ENCODE assay signal across 13 cellular contexts in genomic region chr17:64004903-64005733, GRCh38. TPM values are rescaled to one million over a fixed set of nuclear protein-coding genes. Genes with fewer than 3 reads are reported as not detected.
A peak's percentile ranks its signal among the peaks of the same experiment; 100 is the strongest.
DNase-seq lines count a peak whose midpoint lies in the region; ATAC-seq, FAIRE-seq and TF ChIP-seq lines count a peak whose summit lies in the region.
"Had no signal": no experiment of that assay in that cellular context is flagged by ENCODE, and none has a peak within 500 bp of the region (broad histone marks: within the 10 kb centered on the region; RNA-seq: fewer than 3 reads in every experiment).

No MANE protein-coding gene starts in this region.

- H3K27me3 ChIP-seq in left ventricle myocardium inferior (ENCODE audit: low read depth) (no peaks in the 10 kb centered on the region), mucosa of stomach (ENCODE audit: control insufficient read depth, insufficient read depth, low read length) (peaks cover 3% of the 10 kb centered on the region), aorta (ENCODE audit: control insufficient read depth in 1 of 2, insufficient read depth in 2 of 2, low read length in 1 of 2) (no peaks in the 10 kb centered on the region)

- 83 to 86% methylated on average over 19 of the region's 19 CpGs for WGBS in aorta, 2 donors

- H3K27ac ChIP-seq in left ventricle myocardium inferior (replicated peaks), result peak overlapping the region; percentile 89
- no peak overlapping the region for H3K27ac ChIP-seq in aorta (ENCODE audit: low read depth in 1 of 2, low read length in 2 of 2)
- H3K27ac ChIP-seq: GM23248 had no signal

- no peak for TF ChIP-seq CTCF in left ventricle myocardium inferior (IDR thresholded peaks at IDR 0.05; ENCODE audit: borderline replicate concordance)
- TF ChIP-seq CTCF in chondrocyte (IDR thresholded peaks at IDR 0.05), result no peak

- H3K9me3 ChIP-seq in left ventricle myocardium inferior (replicated peaks), result no peaks in the 10 kb centered on the region
- H3K9me3 ChIP-seq in mucosa of stomach (ENCODE audit: control insufficient read depth, low read length), result no peaks in the 10 kb centered on the region
- no peaks in the 10 kb centered on the region for H3K9me3 ChIP-seq in aorta (ENCODE audit: control insufficient read depth, low read length)

- H3K4me1 Mint-ChIP-seq in activated T-helper 17 cell treated with anti-CD3 and anti-CD28 coated beads, Interleukin-2, amount 50 U/mL, for 72 hours, result peaks cover 18% of the 10 kb centered on the region
- peaks cover 9% of the 10 kb centered on the region for H3K4me1 Mint-ChIP-seq in chondrocyte (ENCODE audit: low read depth)

- H3K36me3 Mint-ChIP-seq in activated T-helper 17 cell treated with anti-CD3 and anti-CD28 coated beads, Interleukin-2, amount 50 U/mL, for 72 hours (ENCODE audit: low read depth), result peaks cover 52% of the 10 kb centered on the region
- H3K36me3 Mint-ChIP-seq in chondrocyte (ENCODE audit: low read depth), result no peaks in the 10 kb centered on the region
- H3K36me3 Mint-ChIP-seq: IgD-negative memory B cell had no signal

- no peak for FAIRE-seq in HTR-8/SVneo (lab: Jason Lieb, UNC)

- peak overlapping the region; percentile 53 for H3K9ac ChIP-seq in mucosa of stomach (ENCODE audit: low read length)
- H3K9ac ChIP-seq: GM23248 had no signal

- H3K4me1 ChIP-seq in left ventricle myocardium inferior (peaks cover 76% of the 10 kb centered on the region), mucosa of stomach (ENCODE audit: control insufficient read depth, insufficient read depth, low read length) (peaks cover 76% of the 10 kb centered on the region), aorta (ENCODE audit: control insufficient read depth in 1 of 2, insufficient read depth in 2 of 2, low read length in 2 of 2) (no peaks in the 10 kb centered on the region)

- H3K27me3 Mint-ChIP-seq in activated T-helper 17 cell treated with anti-CD3 and anti-CD28 coated beads, Interleukin-2, amount 50 U/mL, for 72 hours, result no peaks in the 10 kb centered on the region
- peaks cover 2% of the 10 kb centered on the region for H3K27me3 Mint-ChIP-seq in chondrocyte (ENCODE audit: low read depth)
- H3K27me3 Mint-ChIP-seq: IgD-negative memory B cell, memory B cell had no signal

- H3K36me3 ChIP-seq in left ventricle myocardium inferior (no peaks in the 10 kb centered on the region), mucosa of stomach (ENCODE audit: control insufficient read depth, insufficient read depth, low read length) (no peaks in the 10 kb centered on the region), aorta (ENCODE audit: control insufficient read depth in 1 of 2, insufficient read depth in 2 of 2, low read length in 1 of 2) (no peaks in the 10 kb centered on the region)

- no peak overlapping the region for H3K4me3 Mint-ChIP-seq in activated T-helper 17 cell treated with anti-CD3 and anti-CD28 coated beads, Interleukin-2, amount 50 U/mL, for 72 hours
- H3K4me3 Mint-ChIP-seq in chondrocyte (ENCODE audit: unreplicated experiment), result no peak overlapping the region
- H3K4me3 Mint-ChIP-seq: IgD-negative memory B cell, memory B cell had no signal

- ATAC-seq in left cardiac atrium (no peak), aorta (ENCODE audit: low FRiP score) (no peak), HG02870 (IDR thresholded peaks at IDR 0.05; ENCODE audit: unreplicated experiment) (no peak)
- ATAC-seq in activated T-helper 17 cell treated with anti-CD3 and anti-CD28 coated beads, Interleukin-2, amount 50 U/mL, for 72 hours (replicated peaks), result no peak

- DNase-seq in left ventricle myocardium inferior (no peak), left cardiac atrium (no peak), aorta (peak; percentile 42 to 61), HTR-8/SVneo (ENCODE audit: insufficient read length, low spot score) (no peak), chondrocyte (ENCODE audit: low spot score) (no peak)
- DNase-seq: NCI-H187 had no signal

- H3K4me3 ChIP-seq in left ventricle myocardium inferior, result peak overlapping the region; percentile 62
- H3K4me3 ChIP-seq in mucosa of stomach (ENCODE audit: low read length), result no peak overlapping the region
- no peak overlapping the region for H3K4me3 ChIP-seq in aorta (ENCODE audit: low read length in 2 of 2)
- H3K4me3 ChIP-seq: GM23248 had no signal

- peak overlapping the region; percentile 57 for H3K27ac Mint-ChIP-seq in activated T-helper 17 cell treated with anti-CD3 and anti-CD28 coated beads, Interleukin-2, amount 50 U/mL, for 72 hours
- no peak overlapping the region for H3K27ac Mint-ChIP-seq in chondrocyte (ENCODE audit: unreplicated experiment)
- H3K27ac Mint-ChIP-seq: activated T-helper 2 cell treated with anti-CD3 and anti-CD28 coated beads, Interferon-gamma antibody, Interleukin-2, Interleukin-4, amounts not matched to agents 10 μg/mL and 5 μg/mL and 100 μg/mL, durations not matched to agents 14 hours and 24 hours and 36 hours; memory B cell had no signal

- intact Hi-C loops in left ventricle myocardium inferior (cut with micrococcal nuclease) (no loop called here), left cardiac atrium (cut with DNase I) (no loop called here), aorta (cut with DNase I) (no loop called here)

- no peaks in the 10 kb centered on the region for H3K9me3 Mint-ChIP-seq in activated T-helper 17 cell treated with anti-CD3 and anti-CD28 coated beads, Interleukin-2, amount 50 U/mL, for 72 hours
- no peaks in the 10 kb centered on the region for H3K9me3 Mint-ChIP-seq in chondrocyte (ENCODE audit: low read depth)
- H3K9me3 Mint-ChIP-seq: activated T-helper 2 cell treated with anti-CD3 and anti-CD28 coated beads, Interferon-gamma antibody, Interleukin-2, Interleukin-4, amounts not matched to agents 10 μg/mL and 5 μg/mL and 100 μg/mL, durations not matched to agents 14 hours and 24 hours and 36 hours; IgD-negative memory B cell; memory B cell had no signal

RNA-seq across cellular contexts. Expression of gene PRR29, which starts 7.0 kb away (rescaled TPM):
- total RNA-seq in left ventricle myocardium inferior (not detected), left cardiac atrium (under 1 TPM; 0.24 to 0.35 TPM), aorta (under 1 TPM; 0.62 to 0.84 TPM), chondrocyte (0.28 to 0.35 TPM in 2 of 3 replicates, not detected in the other)
- 1 to 10 TPM; 2.9 to 3.2 TPM for total RNA-seq in activated T-helper 17 cell treated with anti-CD3 and anti-CD28 coated beads, Interleukin-2, amount 50 U/mL, for 72 hours
- under 1 TPM in 1 of 2 donors, not detected in 1; 0.10 TPM for polyA plus RNA-seq in aorta
- total RNA-seq: GM23248 had no signal
- polyA plus RNA-seq: GM23248 had no signal

RNA-seq across cellular contexts. Expression of gene ICAM2, which starts 15.3 kb away (rescaled TPM):
- total RNA-seq in left ventricle myocardium inferior, result 28.2 TPM
- total RNA-seq in left cardiac atrium, result 10 to 100 TPM; 33.0 to 67.4 TPM
- total RNA-seq in activated T-helper 17 cell treated with anti-CD3 and anti-CD28 coated beads, Interleukin-2, amount 50 U/mL, for 72 hours, result 10 to 100 TPM; 43.0 to 54.9 TPM
- 10 to 100 TPM; 24.9 to 36.0 TPM for total RNA-seq in aorta
- 1 to 10 TPM; 3.9 to 9.7 TPM for polyA plus RNA-seq in aorta
- not detected in 3 replicates for total RNA-seq in chondrocyte

RNA-seq across cellular contexts. Expression of gene SCN4A, which starts 32.4 kb away (rescaled TPM):
- 1.2 TPM for total RNA-seq in left ventricle myocardium inferior
- total RNA-seq in left cardiac atrium, result 1 to 10 TPM in 1 of 2 donors, under 1 TPM in 1; 0.41 to 1.0 TPM
- under 1 TPM; 0.32 to 0.37 TPM for total RNA-seq in activated T-helper 17 cell treated with anti-CD3 and anti-CD28 coated beads, Interleukin-2, amount 50 U/mL, for 72 hours
- 1 to 10 TPM; 1.5 to 3.2 TPM for total RNA-seq in aorta
- polyA plus RNA-seq in aorta, result under 1 TPM in 1 of 2 donors, not detected in 1; 0.03 TPM
- total RNA-seq in chondrocyte, result not detected in 3 replicates
- total RNA-seq: GM23248 had no signal
- polyA plus RNA-seq: GM23248 had no signal

Comparison
In these comparisons a context has a peak if more than half of its experiments do, and no peak if none do; other contexts are left out.
1. DNase-seq: peak in aorta (2 of 2); none in left ventricle myocardium inferior (single experiment), left cardiac atrium (single experiment), HTR-8/SVneo (single experiment) and chondrocyte (single experiment).
2. RNA of gene ICAM2, which starts 15.3 kb away (total RNA-seq): 33.0 to 67.4 TPM in left cardiac atrium, 43.0 to 54.9 TPM in activated T-helper 17 cell treated with anti-CD3 and anti-CD28 coated beads, Interleukin-2, amount 50 U/mL, for 72 hours, 24.9 to 36.0 TPM in aorta and 28.2 TPM in left ventricle myocardium inferior (single experiment); not detected in chondrocyte; every median in the first group is over 10 times any median in the second.